ENCODE assay signal across 11 cellular contexts in the genomic region with DNA sequence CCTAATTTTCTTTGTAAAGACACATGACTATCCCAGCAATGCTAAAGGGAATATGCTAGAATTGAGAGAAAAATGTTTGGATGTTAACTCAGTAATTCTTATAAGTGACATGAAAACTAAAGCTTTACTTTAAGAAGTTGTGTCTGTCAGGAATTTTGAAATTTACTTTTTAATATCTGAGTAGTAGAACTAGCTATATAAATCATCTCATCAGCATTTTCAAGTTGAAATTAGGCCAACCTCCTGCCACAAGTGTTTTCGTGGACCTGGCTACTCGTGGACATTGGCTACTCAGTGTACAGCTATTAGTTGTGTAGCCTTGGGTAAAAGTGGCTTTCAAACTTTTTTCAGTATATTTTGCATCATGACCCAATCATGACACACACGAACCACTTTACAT.
DNase-seq lines count a peak whose midpoint lies in the region; ATAC-seq, FAIRE-seq and TF ChIP-seq lines count a peak whose summit lies in the region.
"Had no signal": no experiment of that assay in that cellular context is flagged by ENCODE, and none has a peak within 500 bp of the region (broad histone marks: within the 10 kb centered on the region; RNA-seq: fewer than 3 reads in every experiment).

No MANE protein-coding gene starts in this region.

- TF ChIP-seq CTCF in fibroblast of the aortic adventitia (IDR thresholded peaks at IDR 0.05; ENCODE audit: insufficient read depth, low read length) = no peak

- CTCF ChIA-PET in T-cell (lab: Charles Lee) = interaction anchor here in 1 of 2 donors (0.6 to 1.6 kb wide), 6 partner anchors 10 to 228 kb away, joined by 3 to 5 read pairs (median 4); no protein-coding TSS in a partner anchor

- POLR2A ChIA-PET in T-cell (lab: Charles Lee) = interaction anchor here in 1 of 2 donors (0.5 to 1.0 kb wide), 2 partner anchors 9 to 69 kb away, joined by 3 to 7 read pairs; no protein-coding TSS in a partner anchor

- no peaks in the 10 kb centered on the region for H3K9me3 Mint-ChIP-seq in T-cell
- peaks cover 5% of the 10 kb centered on the region for H3K9me3 Mint-ChIP-seq in stimulated activated memory B cell treated with anti-CD40 and anti-IgM and Interleukin-4, amounts not matched to agents 10 μg/mL and 1 μg/mL and 100 μg/mL, for 72 hours

- peaks cover 89 to 95% (median 92%) of the 10 kb centered on the region in 3 donors for H3K4me1 Mint-ChIP-seq in T-cell
- H3K4me1 Mint-ChIP-seq in stimulated activated memory B cell treated with anti-CD40 and anti-IgM and Interleukin-4, amounts not matched to agents 10 μg/mL and 1 μg/mL and 100 μg/mL, for 72 hours = peaks cover 67% of the 10 kb centered on the region

- no peak for TF ChIP-seq POLR2A in GM12891 (IDR thresholded peaks at IDR 0.05; ENCODE audit: low read depth, low read length)

- H3K36me3 Mint-ChIP-seq in T-cell = peaks cover 9% of the 10 kb centered on the region
- H3K36me3 Mint-ChIP-seq in stimulated activated memory B cell treated with anti-CD40 and anti-IgM and Interleukin-4, amounts not matched to agents 10 μg/mL and 1 μg/mL and 100 μg/mL, for 72 hours = peaks cover 12% of the 10 kb centered on the region

- no peaks in the 10 kb centered on the region for H3K27me3 Mint-ChIP-seq in T-cell
- no peaks in the 10 kb centered on the region for H3K27me3 Mint-ChIP-seq in stimulated activated memory B cell treated with anti-CD40 and anti-IgM and Interleukin-4, amounts not matched to agents 10 μg/mL and 1 μg/mL and 100 μg/mL, for 72 hours

- H3K4me3 ChIP-seq in fibroblast of the aortic adventitia (ENCODE audit: low read depth, low read length) = peak overlapping the region; percentile 19

- no peak for ATAC-seq in T-cell (replicated peaks in 1 of 4)
- no peak for ATAC-seq in stimulated activated memory B cell treated with anti-CD40 and anti-IgM and Interleukin-4, amounts not matched to agents 10 μg/mL and 1 μg/mL and 100 μg/mL, for 72 hours
- no peak for ATAC-seq in HG03280 (IDR thresholded peaks at IDR 0.05; ENCODE audit: unreplicated experiment)

- peak overlapping the region; percentile 94 for H3K27ac Mint-ChIP-seq in T-cell
- H3K27ac Mint-ChIP-seq in stimulated activated memory B cell treated with anti-CD40 and anti-IgM and Interleukin-4, amounts not matched to agents 10 μg/mL and 1 μg/mL and 100 μg/mL, for 72 hours = peak overlapping the region; percentile 92

- FAIRE-seq in GM12891 (lab: Jason Lieb, UNC) = peak; percentile 38

- H3K4me3 Mint-ChIP-seq in T-cell = peak overlapping the region; percentile 78 to 84 (median 81)
- no peak overlapping the region for H3K4me3 Mint-ChIP-seq in stimulated activated memory B cell treated with anti-CD40 and anti-IgM and Interleukin-4, amounts not matched to agents 10 μg/mL and 1 μg/mL and 100 μg/mL, for 72 hours

- DNase-seq in GM12891 (ENCODE audit: insufficient read length, low spot score) (no peak), T-cell (no peak), fibroblast of the aortic adventitia (ENCODE audit: low read depth) (peak; percentile 43), NK-92 (lab: John Stamatoyannopoulos, UW; ENCODE audit: unreplicated experiment) (no peak), retina (no peak)
- DNase-seq: activated CD4-positive, alpha-beta T cell treated with anti-CD3 and anti-CD28 coated beads, Interleukin-2, amount 50 U/mL, for 48 hours; DND-41; glutamatergic neuron; NCI-H2171 had no signal

TF ChIP-seq in GM12891, 5 proteins besides CTCF, POLR2A, EP300 and RAD21:
- TF ChIP-seq SPI1 (IDR thresholded peaks at IDR 0.05; ENCODE audit: low read depth, low read length) (no peak), POU2F2 (IDR thresholded peaks at IDR 0.05; ENCODE audit: low read depth, low read length) (no peak), PAX5 (IDR thresholded peaks at IDR 0.05; ENCODE audit: insufficient read depth, low read length, severe bottlenecking) (no peak), POLR2AphosphoS5 (IDR thresholded peaks at IDR 0.05; ENCODE audit: low read depth, low read length) (no peak), TAF1 (IDR thresholded peaks at IDR 0.05; ENCODE audit: low read depth, low read length) (no peak)
